In the genomic region with DNA sequence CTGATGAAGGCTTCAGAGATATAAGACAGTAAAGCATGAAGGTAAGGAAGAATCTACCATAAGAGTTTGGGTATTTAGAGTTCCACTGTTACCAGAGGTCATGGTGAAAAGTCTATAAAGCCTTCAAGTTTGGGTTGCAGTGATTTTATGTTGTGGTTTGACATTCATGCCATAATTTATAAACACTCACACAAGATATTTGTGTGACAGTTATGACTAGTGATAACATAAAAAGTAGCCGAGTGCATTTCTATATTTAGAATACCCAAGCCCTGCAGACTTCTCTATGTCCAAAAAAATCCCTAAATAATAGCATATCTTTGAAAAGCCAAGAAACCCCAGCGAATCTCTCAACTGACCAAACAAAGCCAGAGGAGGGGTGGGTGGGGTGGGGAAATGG, we compare ENCODE assay signal across 22 cellular contexts.
DNase-seq lines count a peak whose midpoint lies in the region; ATAC-seq and TF ChIP-seq lines count a peak whose summit lies in the region.
"Had no signal": no experiment of that assay in that cellular context is flagged by ENCODE, and none has a peak within 500 bp of the region (broad histone marks: within the 10 kb centered on the region; RNA-seq: fewer than 3 reads in every experiment).

No MANE protein-coding gene starts in this region.

- H3K4me1 Mint-ChIP-seq in T-helper 2 cell treated with Interferon-gamma antibody and Interleukin-4, amounts not matched to agents 5 μg/mL and 100 μg/mL, for 36 hours (ENCODE audit: low read depth) = no peaks in the 10 kb centered on the region
- H3K4me1 Mint-ChIP-seq: CD14-positive monocyte; CD4-positive, alpha-beta memory T cell; IgD-negative memory B cell had no signal

- no peak overlapping the region for H2BK120ac ChIP-seq in mesenchymal stem cell (ENCODE audit: low read depth, low read length)

- H2BK12ac ChIP-seq in mesenchymal stem cell (ENCODE audit: low read length in 2 of 2) = no peak overlapping the region

- no peaks in the 10 kb centered on the region for H3K27me3 Mint-ChIP-seq in T-helper 2 cell treated with Interferon-gamma antibody and Interleukin-4, amounts not matched to agents 5 μg/mL and 100 μg/mL, for 36 hours (ENCODE audit: low read depth)

- no peak overlapping the region for H3K27ac ChIP-seq in mesenchymal stem cell (ENCODE audit: low read length, poor library complexity, severe bottlenecking)
- H3K27ac ChIP-seq: BLaER1 had no signal

- H3K4ac ChIP-seq in mesenchymal stem cell (ENCODE audit: low read depth in 1 of 2, low read length in 2 of 2) = no peak overlapping the region

- TF ChIP-seq CTCF in AG10803 (conservative IDR thresholded peaks at IDR 0.05; ENCODE audit: low read length) = no peak

- H3K27me3 ChIP-seq in mesenchymal stem cell (ENCODE audit: control insufficient read depth in 1 of 2, insufficient read depth in 1 of 2, low read length in 2 of 2) = no peaks in the 10 kb centered on the region
- H3K27me3 ChIP-seq: BLaER1 had no signal

- H2BK15ac ChIP-seq in mesenchymal stem cell (ENCODE audit: low read depth, poor library complexity, severe bottlenecking) = no peak overlapping the region

- H3K4me3 ChIP-seq in AG10803 (ENCODE audit: low read length) (no peak overlapping the region), mesenchymal stem cell (ENCODE audit: insufficient read depth in 1 of 2, low read depth in 1 of 2, low read length in 2 of 2) (no peak overlapping the region)
- H3K4me3 ChIP-seq: BLaER1 had no signal

- H3K27ac Mint-ChIP-seq in T-helper 2 cell treated with Interferon-gamma antibody and Interleukin-4, amounts not matched to agents 5 μg/mL and 100 μg/mL, for 36 hours = no peak overlapping the region
- H3K27ac Mint-ChIP-seq: CD14-positive monocyte; CD4-positive, alpha-beta memory T cell; HFFc6; IgD-negative memory B cell had no signal

- no peaks in the 10 kb centered on the region for H3K4me1 ChIP-seq in mesenchymal stem cell (ENCODE audit: control insufficient read depth, insufficient read depth, low read depth, low read length)
- H3K4me1 ChIP-seq: BLaER1 had no signal

- no peak overlapping the region for H4K8ac ChIP-seq in mesenchymal stem cell (ENCODE audit: low read length)

- peaks cover 21% of the 10 kb centered on the region for H3K9me3 ChIP-seq in mesenchymal stem cell (ENCODE audit: control insufficient read depth, low read length)

- no peak for ATAC-seq in HG03469 (IDR thresholded peaks at IDR 0.05; ENCODE audit: unreplicated experiment)
- ATAC-seq: HCT116, HepG2 had no signal

- H4K91ac ChIP-seq in mesenchymal stem cell (ENCODE audit: low read length) = no peak overlapping the region

- H2BK5ac ChIP-seq in mesenchymal stem cell (ENCODE audit: low read depth, low read length, poor library complexity, severe bottlenecking) = no peak overlapping the region

- no peak overlapping the region for H3K14ac ChIP-seq in mesenchymal stem cell (ENCODE audit: low read length in 2 of 2)

- H3K4me3 Mint-ChIP-seq in T-helper 2 cell treated with Interferon-gamma antibody and Interleukin-4, amounts not matched to agents 5 μg/mL and 100 μg/mL, for 36 hours = no peak overlapping the region
- H3K4me3 Mint-ChIP-seq: CD4-positive, alpha-beta memory T cell; HFFc6; IgD-negative memory B cell had no signal

- no peaks in the 10 kb centered on the region for H3K36me3 Mint-ChIP-seq in T-helper 2 cell treated with Interferon-gamma antibody and Interleukin-4, amounts not matched to agents 5 μg/mL and 100 μg/mL, for 36 hours (ENCODE audit: low read depth)
- H3K36me3 Mint-ChIP-seq: CD14-positive monocyte; CD4-positive, alpha-beta memory T cell; IgD-negative memory B cell had no signal

- no peak overlapping the region for H2AFZ ChIP-seq in mesenchymal stem cell (ENCODE audit: low read depth, low read length)

- peaks cover 3% of the 10 kb centered on the region for H3K9me3 Mint-ChIP-seq in T-helper 2 cell treated with Interferon-gamma antibody and Interleukin-4, amounts not matched to agents 5 μg/mL and 100 μg/mL, for 36 hours

- no CpG with 5 or more reads among the region's 2 CpGs for WGBS in mesenchymal stem cell

- H3K79me1 ChIP-seq in mesenchymal stem cell (replicated peaks; ENCODE audit: low read length, poor library complexity, severe bottlenecking) = no peaks in the 10 kb centered on the region

- no peaks in the 10 kb centered on the region for H3K36me3 ChIP-seq in mesenchymal stem cell (ENCODE audit: control insufficient read depth in 1 of 2, insufficient read depth in 2 of 2, low read depth in 1 of 2, low read length in 2 of 2)
- H3K36me3 ChIP-seq: BLaER1 had no signal

- no peak overlapping the region for H2AK5ac ChIP-seq in mesenchymal stem cell (ENCODE audit: low read length, severe bottlenecking)

- no peak overlapping the region for H3K4me2 ChIP-seq in mesenchymal stem cell (ENCODE audit: low read length, poor library complexity, severe bottlenecking)
- H3K4me2 ChIP-seq: BLaER1 had no signal

- H3K9ac ChIP-seq in mesenchymal stem cell (ENCODE audit: low read length) = no peak overlapping the region
- H3K9ac ChIP-seq: BLaER1 had no signal

- no peak overlapping the region for H3K23ac ChIP-seq in mesenchymal stem cell (ENCODE audit: low read length in 2 of 2)

- DNase-seq in A172 (ENCODE audit: low spot score) (peak; percentile 7), AG10803 (ENCODE audit: low read depth) (peak; percentile 16), M059J (ENCODE audit: low read depth) (peak; percentile 62), mesenchymal stem cell (peak; percentile 7), mesenteric fat pad (ENCODE audit: low spot score) (no peak)
- DNase-seq in T-helper 2 cell treated with Interferon-gamma antibody and Interleukin-4, amounts not matched to agents 5 μg/mL and 100 μg/mL, for 36 hours (ENCODE audit: low spot score) = no peak
- DNase-seq: ACHN; Calu3; CD4-positive, alpha-beta memory T cell; DMS 273 treated with DMSO at 0.1 percent for 48 hours; DMS53; DND-41; GOT3; H7; HFFc6; KBM-7 had no signal

- H3K18ac ChIP-seq in mesenchymal stem cell (ENCODE audit: low read depth in 1 of 2, low read length in 2 of 2) = no peak overlapping the region

Comparison
In these comparisons a context has a peak if more than half of its experiments do, and no peak if none do; other contexts are left out.
1. DNase-seq: peak in A172 (single experiment), AG10803 (single experiment), M059J (single experiment) and mesenchymal stem cell (single experiment); none in mesenteric fat pad (single experiment) and T-helper 2 cell treated with Interferon-gamma antibody and Interleukin-4, amounts not matched to agents 5 μg/mL and 100 μg/mL, for 36 hours (single experiment).